Comparison of ENCODE assay signal across 10 cellular contexts in the genomic region with DNA sequence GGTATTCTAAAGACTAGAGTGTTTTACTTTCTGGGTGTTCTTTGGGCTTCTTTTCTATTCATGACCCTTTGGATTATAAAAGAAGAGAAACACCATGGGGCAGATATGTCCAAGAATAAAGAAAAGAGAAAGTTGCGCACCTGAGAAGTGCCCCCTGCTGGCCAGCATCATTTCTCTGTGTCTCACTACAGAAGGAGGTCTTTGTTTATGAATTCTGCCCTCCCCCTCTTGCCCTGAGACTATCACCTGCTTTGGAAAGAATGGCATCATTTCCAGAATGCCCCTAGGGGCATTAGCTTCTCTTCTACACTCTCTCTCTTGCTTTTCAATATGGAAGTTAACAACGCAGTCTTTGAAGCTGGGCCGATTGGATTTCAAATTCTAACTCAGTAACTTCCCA. TPM values are rescaled to one million over a fixed set of nuclear protein-coding genes. Genes with fewer than 3 reads are reported as not detected.
DNase-seq lines count a peak whose midpoint lies in the region; ATAC-seq, FAIRE-seq and TF ChIP-seq lines count a peak whose summit lies in the region.
"Had no signal": no experiment of that assay in that cellular context is flagged by ENCODE, and none has a peak within 500 bp of the region (broad histone marks: within the 10 kb centered on the region; RNA-seq: fewer than 3 reads in every experiment).

No MANE protein-coding gene starts in this region.

- peak; percentile 33 for DNase-seq in stimulated activated CD4-positive, alpha-beta T cell treated with anti-CD3 and anti-CD28 coated beads, Interleukin-4, amount 100 ng/mL, for 1 hour
- no peak for DNase-seq in stimulated activated CD4-positive, alpha-beta T cell treated with anti-CD3 and anti-CD28 coated beads, Interleukin-1b, Interleukin-23, amount 100 ng/mL, for 48 hours
- DNase-seq in endothelial cell of umbilical vein (ENCODE audit: low read depth, low spot score) (no peak), NCI-H2107 treated with DMSO at 0.1 percent for 48 hours (lab: John Stamatoyannopoulos, UW; ENCODE audit: unreplicated experiment) (no peak), GF-D8 (lab: John Stamatoyannopoulos, UW) (no peak), adrenal gland (no peak)
- DNase-seq: NK-92 treated with Interleukin-12 subunit alpha and Interleukin-12 subunit beta, amount 100 ng/mL, for 24 hours had no signal

- H3K9ac ChIP-seq in endothelial cell of umbilical vein (replicated peaks; ENCODE audit: extremely low read depth, insufficient read depth, low read length): no peak overlapping the region

- WGBS in adrenal gland, 4 donors: 74 to 94% (median 93%) methylated on average over 3 of the region's 3 CpGs

- no peak for FAIRE-seq in endothelial cell of umbilical vein (lab: Jason Lieb, UNC)

- ATAC-seq in SK-N-SH treated with all-trans-retinoic acid at 6 μM for 48 hours (peak; percentile 43; the same call in 1 of the 3 replicates), HG02763 (IDR thresholded peaks at IDR 0.05; ENCODE audit: unreplicated experiment) (no peak)
- ATAC-seq: activated T-helper 17 cell treated with anti-CD3 and anti-CD28 coated beads, Interleukin-2, amount 50 U/mL, for 72 hours had no signal

- H3K79me2 ChIP-seq in endothelial cell of umbilical vein (ENCODE audit: control insufficient read depth, insufficient read depth, low read length): no peaks in the 10 kb centered on the region

- no peaks in the 10 kb centered on the region for H3K9me1 ChIP-seq in endothelial cell of umbilical vein (replicated peaks; ENCODE audit: control insufficient read depth, extremely low read depth, insufficient read depth, low read length)

- CTCF ChIA-PET in endothelial cell of umbilical vein (lab: Charles Lee): interaction anchor here (0.8 to 2.4 kb wide), 7 partner anchors 10 to 41 kb away, joined by 3 to 9 read pairs (median 3); no protein-coding TSS in a partner anchor

- intact Hi-C loops in endothelial cell of umbilical vein (cut with micrococcal nuclease) (loop anchor here (1.0 kb wide), 1 partner anchor 31 kb away; no protein-coding TSS in a partner anchor), adrenal gland (cut with DNase I) (no loop called here)

- H3K4me2 ChIP-seq in endothelial cell of umbilical vein (ENCODE audit: insufficient read depth, low read length): no peak overlapping the region

- H3K36me3 ChIP-seq in endothelial cell of umbilical vein (ENCODE audit: control insufficient read depth in 2 of 2, extremely low read depth in 1 of 2, insufficient read depth in 2 of 2, low read length in 2 of 2): no peaks in the 10 kb centered on the region
- no peaks in the 10 kb centered on the region for H3K36me3 ChIP-seq in adrenal gland (replicated peaks in 1 of 2)

- H3K9me3 ChIP-seq in endothelial cell of umbilical vein (replicated peaks; ENCODE audit: control insufficient read depth, insufficient read depth, low read length): no peaks in the 10 kb centered on the region
- no peaks in the 10 kb centered on the region for H3K9me3 ChIP-seq in adrenal gland (replicated peaks in 1 of 3)

- H3K27me3 ChIP-seq in endothelial cell of umbilical vein (ENCODE audit: control insufficient read depth in 2 of 2, insufficient read depth in 2 of 2, low read length in 2 of 2) (no peaks in the 10 kb centered on the region), adrenal gland (no peaks in the 10 kb centered on the region)

- H3K4me1 ChIP-seq in endothelial cell of umbilical vein (ENCODE audit: control insufficient read depth, extremely low read depth, insufficient read depth, low read length): no peaks in the 10 kb centered on the region
- no peaks in the 10 kb centered on the region for H3K4me1 ChIP-seq in adrenal gland (replicated peaks in 1 of 2)

- no TSS peak for BruUV-seq in endothelial cell of umbilical vein (replicated peaks; lab: Mats Ljungman, UMichigan)

- H3K4me3 ChIP-seq in endothelial cell of umbilical vein (replicated peaks in 1 of 3; ENCODE audit: insufficient read depth in 1 of 3, low read depth in 1 of 3, low read length in 3 of 3) (no peak overlapping the region), adrenal gland (no peak overlapping the region)

- no peak overlapping the region for H2AFZ ChIP-seq in endothelial cell of umbilical vein (ENCODE audit: low read depth, low read length)

- TF ChIP-seq POLR2A in endothelial cell of umbilical vein (IDR thresholded peaks at IDR 0.05; ENCODE audit: low read depth, low read length) (no peak), adrenal gland (IDR thresholded peaks at IDR 0.05) (no peak)

- H3K27ac ChIP-seq in endothelial cell of umbilical vein (ENCODE audit: insufficient read depth, low read depth, low read length): no peak overlapping the region
- H3K27ac ChIP-seq in adrenal gland: no peak overlapping the region

- peak; percentile 34 to 40 for TF ChIP-seq CTCF in endothelial cell of umbilical vein (IDR thresholded peaks at IDR 0.05; ENCODE audit: extremely low read depth in 1 of 2, insufficient read depth in 1 of 2, low read depth in 1 of 2, low read length in 2 of 2)
- TF ChIP-seq CTCF in adrenal gland (IDR thresholded peaks at IDR 0.05): no peak

- dilution Hi-C loops in endothelial cell of umbilical vein (cut with MboI; ENCODE audit: extremely low pct_ligation_motif_present, low sequenced_read_pairs): no loop called here

- POLR2A ChIA-PET in endothelial cell of umbilical vein (lab: Charles Lee): no interaction called here

- no peaks in the 10 kb centered on the region for H4K20me1 ChIP-seq in endothelial cell of umbilical vein (replicated peaks; ENCODE audit: control insufficient read depth, extremely low read depth, insufficient read depth, low read length)

TF ChIP-seq in SK-N-SH treated with all-trans-retinoic acid at 6 μM for 48 hours, 23 proteins besides CTCF, POLR2A, EP300 and RAD21:
- TF ChIP-seq ARNTL (CRISPR knock-in tag; IDR thresholded peaks at IDR 0.05; ENCODE audit: borderline replicate concordance, low read depth) (no peak), TCF4 (CRISPR knock-in tag; IDR thresholded peaks at IDR 0.05; ENCODE audit: borderline replicate concordance) (no peak)

TF ChIP-seq in endothelial cell of umbilical vein, 7 proteins besides CTCF, POLR2A, EP300 and RAD21:
- no peak for TF ChIP-seq GATA2 (IDR thresholded peaks at IDR 0.05; ENCODE audit: insufficient read depth, insufficient read length, low read depth, low read length)
- no peak for TF ChIP-seq POLR2AphosphoS5 (IDR thresholded peaks at IDR 0.05; ENCODE audit: insufficient read depth, low read depth, low read length)
- TF ChIP-seq MYC (IDR thresholded peaks at IDR 0.05; ENCODE audit: low read depth, low read length): no peak
- no peak for TF ChIP-seq FOS (IDR thresholded peaks at IDR 0.05; ENCODE audit: borderline replicate concordance, insufficient read depth, low read length)
- no peak for TF ChIP-seq JUN (IDR thresholded peaks at IDR 0.05; ENCODE audit: borderline replicate concordance, insufficient read depth, insufficient read length, low read depth)
- TF ChIP-seq, protein P1, sequence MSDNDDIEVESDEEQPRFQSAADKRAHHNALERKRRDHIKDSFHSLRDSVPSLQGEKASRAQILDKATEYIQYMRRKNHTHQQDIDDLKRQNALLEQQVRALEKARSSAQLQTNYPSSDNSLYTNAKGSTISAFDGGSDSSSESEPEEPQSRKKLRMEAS (IDR thresholded peaks at IDR 0.05; ENCODE audit: insufficient read depth, insufficient read length): no peak
- no peak for TF ChIP-seq EZH2 (IDR thresholded peaks at IDR 0.05; ENCODE audit: borderline replicate concordance, low read depth, low read length, severe bottlenecking)

RNA-seq across cellular contexts. Expression of gene CDH13, which starts 45.0 kb away (rescaled TPM):
- total RNA-seq in endothelial cell of umbilical vein: 98.5 and 124 TPM in 2 replicates
- 93.8 and 96.6 TPM in 2 replicates for polyA plus RNA-seq in endothelial cell of umbilical vein
- 69.2 and 79.2 TPM in 2 replicates for polyA plus RNA-seq in endothelial cell of umbilical vein (2011; cell fraction: cytosol; rRNA removed)
- polyA plus RNA-seq in endothelial cell of umbilical vein (2011; cell fraction: nucleus; rRNA removed): 58.3 and 71.5 TPM in 2 replicates
- polyA plus RNA-seq in endothelial cell of umbilical vein (2012): 95.9 and 109 TPM in 2 replicates
- 164 and 241 TPM in 2 replicates for polyA minus RNA-seq in endothelial cell of umbilical vein
- polyA minus RNA-seq in endothelial cell of umbilical vein (2011; cell fraction: cytosol; rRNA and poly(A)+ RNA removed): not detected
- 244 and 382 TPM in 2 replicates for polyA minus RNA-seq in endothelial cell of umbilical vein (2011; cell fraction: nucleus; rRNA and poly(A)+ RNA removed)
- total RNA-seq in adrenal gland: 10 to 100 TPM in 1 of 8 donors, 1 to 10 TPM in 6, under 1 TPM in 1; 0.86 to 30.6 (median 2.4) TPM
- 1 to 10 TPM in 2 of 3 donors, under 1 TPM in 1; 0.97 to 3.3 (median 1.6) TPM for polyA plus RNA-seq in adrenal gland
- total RNA-seq: activated T-helper 17 cell treated with anti-CD3 and anti-CD28 coated beads, Interleukin-2, amount 50 U/mL, for 72 hours had no signal

Comparison
In these comparisons a context has a peak if more than half of its experiments do, and no peak if none do; other contexts are left out.
1. CTCF ChIP-seq: peak in endothelial cell of umbilical vein (2 of 2); none in adrenal gland (0 of 6).